ENCODE assay signal across 12 cellular contexts in genomic region chr7:95395755-95396135, GRCh38. TPM values are rescaled to one million over a fixed set of nuclear protein-coding genes. Genes with fewer than 3 reads are reported as not detected.
DNase-seq lines count a peak whose midpoint lies in the region; ATAC-seq and TF ChIP-seq lines count a peak whose summit lies in the region.
"Had no signal": no experiment of that assay in that cellular context is flagged by ENCODE, and none has a peak within 500 bp of the region (broad histone marks: within the 10 kb centered on the region; RNA-seq: fewer than 3 reads in every experiment).

No MANE protein-coding gene starts in this region.

- H2AFZ ChIP-seq in smooth muscle cell (ENCODE audit: low read depth): no peak overlapping the region

- H3K27me3 Mint-ChIP-seq in activated naive CD4-positive, alpha-beta T cell treated with anti-CD3 and anti-CD28 coated beads, Interleukin-2, amount 50 U/mL, for 24 hours: peaks cover 24% of the 10 kb centered on the region
- peaks cover 39% of the 10 kb centered on the region for H3K27me3 Mint-ChIP-seq in activated T-helper 2 cell treated with anti-CD3 and anti-CD28 coated beads, Interferon-gamma antibody, Interleukin-2, Interleukin-4, amounts not matched to agents 10 μg/mL and 5 μg/mL and 100 μg/mL, durations not matched to agents 14 hours and 24 hours and 36 hours (ENCODE audit: low read depth)

- WGBS in liver: 28% methylated on average over 11 of the region's 11 CpGs
- 73% methylated on average over 11 of the region's 11 CpGs for WGBS in thymus
- 89% methylated on average over 11 of the region's 11 CpGs for WGBS in smooth muscle cell (ENCODE audit: low lambda C conversion rate)

- H3K27ac ChIP-seq in liver (ENCODE audit: low read depth in 1 of 2, low read length in 2 of 2): peak overlapping the region; percentile 88
- H3K27ac ChIP-seq in thymus (ENCODE audit: low read depth): no peak overlapping the region
- no peak overlapping the region for H3K27ac ChIP-seq in smooth muscle cell (ENCODE audit: low read depth)
- H3K27ac ChIP-seq: BLaER1 treated with 17β-estradiol and CSF1 and Interleukin-3, amounts not matched to agents 10 nM and 100 nM had no signal

- no peaks in the 10 kb centered on the region for H3K36me3 ChIP-seq in liver (ENCODE audit: control insufficient read depth in 4 of 4, insufficient read depth in 3 of 4, low read depth in 1 of 4, low read length in 3 of 4)
- H3K36me3 ChIP-seq in thymus (ENCODE audit: control insufficient read depth, insufficient read depth): no peaks in the 10 kb centered on the region
- H3K36me3 ChIP-seq in smooth muscle cell (ENCODE audit: low read depth): no peaks in the 10 kb centered on the region
- H3K36me3 ChIP-seq: BLaER1 treated with 17β-estradiol and CSF1 and Interleukin-3, amounts not matched to agents 10 nM and 100 nM had no signal

- TF ChIP-seq CTCF in liver (IDR thresholded peaks at IDR 0.05; ENCODE audit: low read depth, low read length, missing input control) (peak; percentile 11), smooth muscle cell (IDR thresholded peaks at IDR 0.05; ENCODE audit: borderline replicate concordance, insufficient read depth, poor library complexity, severe bottlenecking) (no peak)

- H3K9ac ChIP-seq in liver (ENCODE audit: low read depth in 1 of 2, low read length in 2 of 2) (peak overlapping the region; percentile 0 to 59), smooth muscle cell (ENCODE audit: low read depth) (no peak overlapping the region)
- H3K9ac ChIP-seq: BLaER1 treated with 17β-estradiol and CSF1 and Interleukin-3, amounts not matched to agents 10 nM and 100 nM; SK-N-SH had no signal

- H3K4me1 ChIP-seq in liver (ENCODE audit: control insufficient read depth in 4 of 4, insufficient read depth in 4 of 4, low read length in 3 of 4) (peaks cover 6 to 49% (median 37%) of the 10 kb centered on the region in 4 donors), thymus (ENCODE audit: control insufficient read depth, insufficient read depth, low read length) (peaks cover 4% of the 10 kb centered on the region), smooth muscle cell (ENCODE audit: low read depth) (no peaks in the 10 kb centered on the region)
- H3K4me1 ChIP-seq: BLaER1 treated with 17β-estradiol and CSF1 and Interleukin-3, amounts not matched to agents 10 nM and 100 nM had no signal

- H3K9me3 ChIP-seq in liver (ENCODE audit: control insufficient read depth in 4 of 4, low read length in 3 of 4) (no peaks in the 10 kb centered on the region), thymus (ENCODE audit: control insufficient read depth) (no peaks in the 10 kb centered on the region), smooth muscle cell (replicated peaks; ENCODE audit: low read depth) (no peaks in the 10 kb centered on the region)
- H3K9me3 ChIP-seq: SK-N-SH had no signal

- H3K4me2 ChIP-seq in smooth muscle cell: no peak overlapping the region
- H3K4me2 ChIP-seq: BLaER1 treated with 17β-estradiol and CSF1 and Interleukin-3, amounts not matched to agents 10 nM and 100 nM; SK-N-SH had no signal

- H3K27ac Mint-ChIP-seq in activated naive CD4-positive, alpha-beta T cell treated with anti-CD3 and anti-CD28 coated beads, Interleukin-2, amount 50 U/mL, for 24 hours: no peak overlapping the region
- H3K27ac Mint-ChIP-seq in activated T-helper 2 cell treated with anti-CD3 and anti-CD28 coated beads, Interferon-gamma antibody, Interleukin-2, Interleukin-4, amounts not matched to agents 10 μg/mL and 5 μg/mL and 100 μg/mL, durations not matched to agents 14 hours and 24 hours and 36 hours: no peak overlapping the region

- no peaks in the 10 kb centered on the region for H3K36me3 Mint-ChIP-seq in activated naive CD4-positive, alpha-beta T cell treated with anti-CD3 and anti-CD28 coated beads, Interleukin-2, amount 50 U/mL, for 24 hours
- H3K36me3 Mint-ChIP-seq in activated T-helper 2 cell treated with anti-CD3 and anti-CD28 coated beads, Interferon-gamma antibody, Interleukin-2, Interleukin-4, amounts not matched to agents 10 μg/mL and 5 μg/mL and 100 μg/mL, durations not matched to agents 14 hours and 24 hours and 36 hours (ENCODE audit: low read depth): no peaks in the 10 kb centered on the region

- peak overlapping the region; percentile 76 to 88 (median 79) for H3K4me3 ChIP-seq in liver (ENCODE audit: low read depth in 1 of 3, low read length in 3 of 3)
- peak overlapping the region; percentile 62 for H3K4me3 ChIP-seq in thymus (ENCODE audit: low read length)
- H3K4me3 ChIP-seq in smooth muscle cell: no peak overlapping the region
- H3K4me3 ChIP-seq: BLaER1 treated with 17β-estradiol and CSF1 and Interleukin-3, amounts not matched to agents 10 nM and 100 nM had no signal

- no peaks in the 10 kb centered on the region for H3K9me3 Mint-ChIP-seq in activated naive CD4-positive, alpha-beta T cell treated with anti-CD3 and anti-CD28 coated beads, Interleukin-2, amount 50 U/mL, for 24 hours
- no peaks in the 10 kb centered on the region for H3K9me3 Mint-ChIP-seq in activated T-helper 2 cell treated with anti-CD3 and anti-CD28 coated beads, Interferon-gamma antibody, Interleukin-2, Interleukin-4, amounts not matched to agents 10 μg/mL and 5 μg/mL and 100 μg/mL, durations not matched to agents 14 hours and 24 hours and 36 hours

- no peak for DNase-seq in activated naive CD4-positive, alpha-beta T cell treated with Interleukin-2 at 50 U/mL for 16 hours
- DNase-seq in activated T-helper 2 cell treated with anti-CD3 and anti-CD28 coated beads, Interferon-gamma antibody, Interleukin-2, Interleukin-4, amounts not matched to agents 10 μg/mL and 5 μg/mL and 100 μg/mL, durations not matched to agents 14 hours and 24 hours and 36 hours (ENCODE audit: low spot score): no peak
- DNase-seq in smooth muscle cell (lab: John Stamatoyannopoulos, UW; ENCODE audit: unreplicated experiment): no peak
- DNase-seq: hypothalamus, SK-N-SH had no signal

- intact Hi-C loops in activated T-helper 2 cell treated with anti-CD3 and anti-CD28 coated beads, Interferon-gamma antibody, Interleukin-2, Interleukin-4, amounts not matched to agents 10 μg/mL and 5 μg/mL and 100 μg/mL, durations not matched to agents 14 hours and 24 hours and 36 hours (cut with micrococcal nuclease): loop anchor here (2.0 to 5.0 kb wide), 2 partner anchors 37 to 81 kb away; no protein-coding TSS in a partner anchor

- H3K79me2 ChIP-seq in smooth muscle cell (ENCODE audit: low read depth): no peaks in the 10 kb centered on the region

- no peaks in the 10 kb centered on the region for H4K20me1 ChIP-seq in smooth muscle cell (ENCODE audit: low read depth)
- H4K20me1 ChIP-seq: BLaER1 treated with 17β-estradiol and CSF1 and Interleukin-3, amounts not matched to agents 10 nM and 100 nM had no signal

- H3K4me1 Mint-ChIP-seq in activated naive CD4-positive, alpha-beta T cell treated with anti-CD3 and anti-CD28 coated beads, Interleukin-2, amount 50 U/mL, for 24 hours: no peaks in the 10 kb centered on the region
- H3K4me1 Mint-ChIP-seq in activated T-helper 2 cell treated with anti-CD3 and anti-CD28 coated beads, Interferon-gamma antibody, Interleukin-2, Interleukin-4, amounts not matched to agents 10 μg/mL and 5 μg/mL and 100 μg/mL, durations not matched to agents 14 hours and 24 hours and 36 hours (ENCODE audit: low read depth): peaks cover 6% of the 10 kb centered on the region

- TF ChIP-seq RAD21 in liver (IDR thresholded peaks at IDR 0.05): no peak

- H3F3A ChIP-seq in smooth muscle cell (ENCODE audit: low read depth): no peaks in the 10 kb centered on the region

- peak overlapping the region; percentile 53 for H3K4me3 Mint-ChIP-seq in activated naive CD4-positive, alpha-beta T cell treated with anti-CD3 and anti-CD28 coated beads, Interleukin-2, amount 50 U/mL, for 24 hours
- peak overlapping the region; percentile 56 for H3K4me3 Mint-ChIP-seq in activated T-helper 2 cell treated with anti-CD3 and anti-CD28 coated beads, Interferon-gamma antibody, Interleukin-2, Interleukin-4, amounts not matched to agents 10 μg/mL and 5 μg/mL and 100 μg/mL, durations not matched to agents 14 hours and 24 hours and 36 hours (ENCODE audit: low read depth)

- H3K27me3 ChIP-seq in liver (ENCODE audit: control insufficient read depth in 4 of 4, insufficient read depth in 4 of 4, low read length in 3 of 4) (no peaks in the 10 kb centered on the region), thymus (ENCODE audit: control insufficient read depth, insufficient read depth) (no peaks in the 10 kb centered on the region), smooth muscle cell (ENCODE audit: low read depth) (no peaks in the 10 kb centered on the region)
- H3K27me3 ChIP-seq: BLaER1 treated with 17β-estradiol and CSF1 and Interleukin-3, amounts not matched to agents 10 nM and 100 nM had no signal

- ATAC-seq in HG02759 (IDR thresholded peaks at IDR 0.05; ENCODE audit: unreplicated experiment) (no peak), HG03521 (IDR thresholded peaks at IDR 0.05; ENCODE audit: unreplicated experiment) (no peak)

TF ChIP-seq in liver, 16 proteins besides CTCF, POLR2A, EP300 and RAD21 (continues in another document):
- TF ChIP-seq YY1 (IDR thresholded peaks at IDR 0.05) (peak; percentile 80), TAF1 (conservative IDR thresholded peaks at IDR 0.05) (peak; percentile 44), RXRA (IDR thresholded peaks at IDR 0.05) (peak in 1 of 2 donors; percentile 19)

RNA-seq across cellular contexts. Expression of gene PON3, which starts 0.4 kb away (rescaled TPM):
- total RNA-seq in activated T-helper 2 cell treated with anti-CD3 and anti-CD28 coated beads, Interferon-gamma antibody, Interleukin-2, Interleukin-4, amounts not matched to agents 10 μg/mL and 5 μg/mL and 100 μg/mL, durations not matched to agents 14 hours and 24 hours and 36 hours: 0.14 and 0.30 TPM in 2 replicates
- total RNA-seq in liver (100 to 1,000 TPM in 1 of 2 donors, 10 to 100 TPM in 1; 60.0 to 256 TPM), smooth muscle cell (0.13 TPM in 1 of 2 replicates, not detected in the other)
- polyA plus RNA-seq in liver (100 to 1,000 TPM; 237 to 476 TPM), thymus (5.5 TPM), smooth muscle cell (not detected in 2 replicates)
- polyA plus RNA-seq: neural cell, SK-N-SH had no signal

RNA-seq across cellular contexts. Expression of gene PON2, which starts 39.1 kb away (rescaled TPM):
- total RNA-seq in activated T-helper 2 cell treated with anti-CD3 and anti-CD28 coated beads, Interferon-gamma antibody, Interleukin-2, Interleukin-4, amounts not matched to agents 10 μg/mL and 5 μg/mL and 100 μg/mL, durations not matched to agents 14 hours and 24 hours and 36 hours: 16.5 and 17.5 TPM in 2 replicates
- total RNA-seq in liver (100 to 1,000 TPM; 145 to 193 TPM), smooth muscle cell (116 and 121 TPM in 2 replicates)
- polyA plus RNA-seq in liver (100 to 1,000 TPM in 1 of 2 donors, 10 to 100 TPM in 1; 99.1 to 276 TPM), thymus (59.0 TPM), smooth muscle cell (74.7 and 97.1 TPM in 2 replicates)

Comparison
In these comparisons a context has a peak if more than half of its experiments do, and no peak if none do; other contexts are left out.
1. H3K27ac ChIP-seq: peak in liver (2 of 2); none in thymus (single experiment) and smooth muscle cell (single experiment).
2. RNA of gene PON3, which starts 0.4 kb away (total RNA-seq): 60.0 to 256 TPM in liver; 0.14 to 0.30 TPM in activated T-helper 2 cell treated with anti-CD3 and anti-CD28 coated beads, Interferon-gamma antibody, Interleukin-2, Interleukin-4, amounts not matched to agents 10 μg/mL and 5 μg/mL and 100 μg/mL, durations not matched to agents 14 hours and 24 hours and 36 hours and 0.13 TPM in smooth muscle cell; every median in the first group is over 10 times any median in the second.